8 cellular contexts compared by ENCODE assay signal in the genomic region with DNA sequence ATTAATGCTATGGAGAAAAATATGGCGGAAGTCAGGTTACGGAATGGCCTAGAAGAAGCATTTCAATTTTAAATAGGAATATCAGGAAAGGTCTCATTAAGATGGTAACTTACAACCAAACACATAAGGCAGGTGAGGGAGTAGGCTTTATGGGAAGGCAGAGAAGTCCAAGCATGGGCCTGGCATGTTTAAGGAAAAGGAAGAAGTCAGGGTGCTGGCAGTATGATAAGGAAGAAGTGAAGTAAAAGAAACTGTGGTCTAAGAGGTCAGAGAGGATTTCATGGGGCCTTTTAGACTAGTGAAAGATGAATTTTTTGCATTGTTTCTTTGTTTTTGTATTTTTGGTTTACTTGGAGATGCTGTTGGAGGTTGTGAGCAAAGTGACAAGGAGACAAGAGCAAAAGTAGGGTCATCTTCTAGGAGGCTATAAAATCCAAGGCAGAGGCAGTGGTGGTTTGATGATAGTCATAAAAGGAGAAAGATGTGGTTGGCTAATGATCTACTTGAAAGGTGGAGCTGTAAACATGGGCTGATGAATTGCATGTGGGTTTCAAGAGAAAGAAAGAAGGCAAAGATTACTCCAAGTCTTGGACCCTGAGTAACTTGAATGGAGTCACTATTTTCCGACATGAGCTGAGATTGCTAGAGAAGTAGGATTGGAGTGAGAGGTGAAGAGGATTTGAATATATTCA.
"Had no signal": no experiment of that assay in that cellular context is flagged by ENCODE, and none has a peak within 500 bp of the region (broad histone marks: within the 10 kb centered on the region; RNA-seq: fewer than 3 reads in every experiment).

No MANE protein-coding gene starts in this region.

- H3K9me3 Mint-ChIP-seq: HFFc6 had no signal

- ATAC-seq: HCT116, K562 had no signal

- DNase-seq: GM23248, GOT3, H7, HFFc6, IMR-90, KG1 had no signal

- H3K27ac Mint-ChIP-seq: HFFc6 had no signal

- H3K4me3 Mint-ChIP-seq: HFFc6 had no signal
